In genomic region chr2:207758010-207758409, GRCh38 we compare ENCODE assay signal across 37 cellular contexts.
"Had no signal": no experiment of that assay in that cellular context is flagged by ENCODE, and none has a peak within 500 bp of the region (broad histone marks: within the 10 kb centered on the region; RNA-seq: fewer than 3 reads in every experiment).

No MANE protein-coding gene starts in this region.

- H3K36me3 Mint-ChIP-seq: activated CD8-positive, alpha-beta memory T cell treated with anti-CD3 and anti-CD28 coated beads, Interleukin-2, amount 10 ng/mL, durations not matched to agents 7 days and 5 days; activated naive CD4-positive, alpha-beta T cell treated with anti-CD3 and anti-CD28 coated beads, Interleukin-2, amount 50 U/mL, for 24 hours; activated naive CD8-positive, alpha-beta T cell treated with anti-CD3 and anti-CD28 coated beads for 36 hours had no signal

- FAIRE-seq: colon had no signal

- H3K36me3 ChIP-seq: gastrocnemius medialis, WERI-Rb-1 had no signal

- H3K27me3 ChIP-seq: adrenal gland, body of pancreas, esophagus muscularis mucosa, foreskin keratinocyte, gastrocnemius medialis had no signal

- H3K4me3 Mint-ChIP-seq: activated CD4-positive, alpha-beta memory T cell treated with anti-CD3 and anti-CD28 coated beads for 36 hours; activated CD4-positive, alpha-beta T cell treated with anti-CD3 and anti-CD28 coated beads for 36 hours; activated CD4-positive, alpha-beta T cell treated with anti-CD3 and anti-CD28 coated beads, Interleukin-2, amount 10 ng/mL, durations not matched to agents 24 days and 14 days; activated CD8-positive, alpha-beta memory T cell treated with anti-CD3 and anti-CD28 coated beads, Interleukin-2, amount 10 ng/mL, durations not matched to agents 7 days and 5 days; activated CD8-positive, alpha-beta T cell treated with anti-CD3 and anti-CD28 coated beads, Interleukin-2, amount 10 ng/mL, durations not matched to agents 7 days and 5 days; activated naive CD4-positive, alpha-beta T cell treated with anti-CD3 and anti-CD28 coated beads for 36 hours; activated naive CD4-positive, alpha-beta T cell treated with anti-CD3 and anti-CD28 coated beads, Interleukin-2, amount 50 U/mL, for 24 hours; activated naive CD8-positive, alpha-beta T cell treated with anti-CD3 and anti-CD28 coated beads for 36 hours; activated naive CD8-positive, alpha-beta T cell treated with anti-CD3 and anti-CD28 coated beads, Interleukin-2, amount 50 U/mL, for 24 hours; activated T-helper 1 cell treated with anti-CD3 and anti-CD28 coated beads, Interleukin-12 subunit alpha, Interleukin-12 subunit beta, Interleukin-2, Interleukin-4 antibody, amounts not matched to agents 30 ng/mL and 10 ng/mL and 1 ng/mL, durations not matched to agents 14 hours and 24 hours and 36 hours; effector memory CD8-positive, alpha-beta T cell; T-helper 17 cell; T-helper 2 cell treated with Interferon-gamma antibody and Interleukin-4, amounts not matched to agents 5 μg/mL and 100 μg/mL, for 36 hours had no signal

- H3K4me1 Mint-ChIP-seq: activated CD4-positive, alpha-beta T cell treated with anti-CD3 and anti-CD28 coated beads for 36 hours; activated CD4-positive, alpha-beta T cell treated with anti-CD3 and anti-CD28 coated beads, Interleukin-2, amount 10 ng/mL, durations not matched to agents 24 days and 14 days; activated CD8-positive, alpha-beta memory T cell treated with anti-CD3 and anti-CD28 coated beads, Interleukin-2, amount 10 ng/mL, durations not matched to agents 7 days and 5 days; activated naive CD4-positive, alpha-beta T cell treated with anti-CD3 and anti-CD28 coated beads, Interleukin-2, amount 50 U/mL, for 24 hours; activated naive CD8-positive, alpha-beta T cell treated with anti-CD3 and anti-CD28 coated beads for 36 hours; activated naive CD8-positive, alpha-beta T cell treated with anti-CD3 and anti-CD28 coated beads, Interleukin-2, amount 50 U/mL, for 24 hours had no signal

- H3K9me3 Mint-ChIP-seq: activated CD4-positive, alpha-beta memory T cell treated with anti-CD3 and anti-CD28 coated beads for 36 hours; activated CD4-positive, alpha-beta T cell treated with anti-CD3 and anti-CD28 coated beads, Interleukin-2, amount 10 ng/mL, durations not matched to agents 24 days and 14 days; activated naive CD4-positive, alpha-beta T cell treated with anti-CD3 and anti-CD28 coated beads for 36 hours; activated naive CD4-positive, alpha-beta T cell treated with anti-CD3 and anti-CD28 coated beads, Interleukin-2, amount 50 U/mL, for 24 hours; activated naive CD8-positive, alpha-beta T cell treated with anti-CD3 and anti-CD28 coated beads for 36 hours; activated naive CD8-positive, alpha-beta T cell treated with anti-CD3 and anti-CD28 coated beads, Interleukin-2, amount 50 U/mL, for 24 hours; activated T-helper 1 cell treated with anti-CD3 and anti-CD28 coated beads, Interleukin-12 subunit alpha, Interleukin-12 subunit beta, Interleukin-2, Interleukin-4 antibody, amounts not matched to agents 30 ng/mL and 10 ng/mL and 1 ng/mL, durations not matched to agents 14 hours and 24 hours and 36 hours; activated T-helper 2 cell treated with anti-CD3 and anti-CD28 coated beads, Interferon-gamma antibody, Interleukin-2, Interleukin-4, amounts not matched to agents 10 μg/mL and 5 μg/mL and 100 μg/mL, durations not matched to agents 14 hours and 24 hours and 36 hours; effector memory CD8-positive, alpha-beta T cell; T-helper 2 cell treated with Interferon-gamma antibody and Interleukin-4, amounts not matched to agents 5 μg/mL and 100 μg/mL, for 36 hours had no signal

- H3K27ac ChIP-seq: adrenal gland, body of pancreas, esophagus muscularis mucosa, foreskin keratinocyte, gastrocnemius medialis, WERI-Rb-1 had no signal

- H3K27ac Mint-ChIP-seq: activated CD4-positive, alpha-beta memory T cell treated with anti-CD3 and anti-CD28 coated beads for 36 hours; activated CD4-positive, alpha-beta T cell treated with anti-CD3 and anti-CD28 coated beads for 36 hours; activated CD4-positive, alpha-beta T cell treated with anti-CD3 and anti-CD28 coated beads, Interleukin-2, amount 10 ng/mL, durations not matched to agents 24 days and 14 days; activated CD8-positive, alpha-beta memory T cell treated with anti-CD3 and anti-CD28 coated beads, Interleukin-2, amount 10 ng/mL, durations not matched to agents 7 days and 5 days; activated CD8-positive, alpha-beta T cell treated with anti-CD3 and anti-CD28 coated beads, Interleukin-2, amount 10 ng/mL, durations not matched to agents 7 days and 5 days; activated naive CD4-positive, alpha-beta T cell treated with anti-CD3 and anti-CD28 coated beads for 36 hours; activated naive CD4-positive, alpha-beta T cell treated with anti-CD3 and anti-CD28 coated beads, Interleukin-2, amount 50 U/mL, for 24 hours; activated naive CD8-positive, alpha-beta T cell treated with anti-CD3 and anti-CD28 coated beads for 36 hours; activated naive CD8-positive, alpha-beta T cell treated with anti-CD3 and anti-CD28 coated beads, Interleukin-2, amount 50 U/mL, for 24 hours; activated T-helper 1 cell treated with anti-CD3 and anti-CD28 coated beads, Interleukin-12 subunit alpha, Interleukin-12 subunit beta, Interleukin-2, Interleukin-4 antibody, amounts not matched to agents 30 ng/mL and 10 ng/mL and 1 ng/mL, durations not matched to agents 14 hours and 24 hours and 36 hours; activated T-helper 2 cell treated with anti-CD3 and anti-CD28 coated beads, Interferon-gamma antibody, Interleukin-2, Interleukin-4, amounts not matched to agents 10 μg/mL and 5 μg/mL and 100 μg/mL, durations not matched to agents 14 hours and 24 hours and 36 hours; effector memory CD8-positive, alpha-beta T cell; T-helper 17 cell; T-helper 2 cell treated with Interferon-gamma antibody and Interleukin-4, amounts not matched to agents 5 μg/mL and 100 μg/mL, for 36 hours had no signal

- H3K9me3 ChIP-seq: adrenal gland, body of pancreas, esophagus muscularis mucosa, gastrocnemius medialis had no signal

- H3K4me3 ChIP-seq: adrenal gland, body of pancreas, esophagus muscularis mucosa, gastrocnemius medialis had no signal

- H3K27me3 Mint-ChIP-seq: activated naive CD4-positive, alpha-beta T cell treated with anti-CD3 and anti-CD28 coated beads, Interleukin-2, amount 50 U/mL, for 24 hours; activated naive CD8-positive, alpha-beta T cell treated with anti-CD3 and anti-CD28 coated beads for 36 hours had no signal

- H3K4me1 ChIP-seq: adrenal gland, body of pancreas, foreskin keratinocyte had no signal

- ATAC-seq: activated CD4-positive, alpha-beta T cell treated with anti-CD3 and anti-CD28 coated beads for 36 hours; activated CD8-positive, alpha-beta memory T cell treated with anti-CD3 and anti-CD28 coated beads, Interleukin-2, amount 10 ng/mL, durations not matched to agents 7 days and 5 days; activated CD8-positive, alpha-beta T cell treated with anti-CD3 and anti-CD28 coated beads, Interleukin-2, amount 10 ng/mL, durations not matched to agents 7 days and 5 days; activated naive CD8-positive, alpha-beta T cell treated with anti-CD3 and anti-CD28 coated beads, Interleukin-2, amount 50 U/mL, for 24 hours; body of pancreas; effector memory CD8-positive, alpha-beta T cell; foreskin keratinocyte; gastrocnemius medialis; T-helper 17 cell had no signal

- DNase-seq: activated CD4-positive, alpha-beta memory T cell treated with anti-CD3 and anti-CD28 coated beads for 36 hours; activated CD4-positive, alpha-beta T cell treated with anti-CD3 and anti-CD28 coated beads for 36 hours; activated CD4-positive, alpha-beta T cell treated with anti-CD3 and anti-CD28 coated beads, Interleukin-2, amount 10 ng/mL, durations not matched to agents 24 days and 14 days; activated CD4-positive, CD25-positive, alpha-beta regulatory T cell; activated CD4-positive, CD25-positive, alpha-beta regulatory T cell treated with anti-CD3 and anti-CD28 coated beads, Interleukin-2, amount 50 U/mL, for 72 hours; activated CD8-positive, alpha-beta memory T cell treated with anti-CD3 and anti-CD28 coated beads, Interleukin-2, amount 10 ng/mL, durations not matched to agents 7 days and 5 days; activated CD8-positive, alpha-beta memory T cell treated with anti-CD3 and anti-CD28 coated beads, Interleukin-2, amount 50 U/mL, for 4 hours; activated CD8-positive, alpha-beta T cell treated with anti-CD3 and anti-CD28 coated beads, Interleukin-2, amount 10 ng/mL, durations not matched to agents 7 days and 5 days; activated effector memory CD4-positive, alpha-beta T cell treated with anti-CD3 and anti-CD28 coated beads, Interleukin-2, amount 50 U/mL, for 16 hours; activated naive CD4-positive, alpha-beta T cell treated with anti-CD3 and anti-CD28 coated beads for 36 hours; activated naive CD8-positive, alpha-beta T cell treated with anti-CD3 and anti-CD28 coated beads for 36 hours; activated naive CD8-positive, alpha-beta T cell treated with anti-CD3 and anti-CD28 coated beads, Interleukin-2, amount 50 U/mL, for 24 hours; activated T-cell treated with anti-CD3 and anti-CD28 coated beads, Interleukin-2, amount 50 U/mL, for 1 hour; activated T-cell treated with anti-CD3 and anti-CD28 coated beads, Interleukin-2, amount 50 U/mL, for 48 hours; adrenal gland; amygdala; aorta; body of pancreas; caudate nucleus; cortex of kidney; dermis blood vessel endothelial cell; effector CD4-positive, alpha-beta T cell; effector memory CD8-positive, alpha-beta T cell; erythroblast; foreskin keratinocyte; gastrocnemius medialis; glutamatergic neuron; T-helper 1 cell; T-helper 17 cell; T1000 had no signal
